ENCODE assay signal across 17 cellular contexts in genomic region chr2:117979911-117980341, GRCh38. TPM values are rescaled to one million over a fixed set of nuclear protein-coding genes. Genes with fewer than 3 reads are reported as not detected.
DNase-seq lines count a peak whose midpoint lies in the region; ATAC-seq, FAIRE-seq and TF ChIP-seq lines count a peak whose summit lies in the region.
"Had no signal": no experiment of that assay in that cellular context is flagged by ENCODE, and none has a peak within 500 bp of the region (broad histone marks: within the 10 kb centered on the region; RNA-seq: fewer than 3 reads in every experiment).

No MANE protein-coding gene starts in this region.

- no peak for ATAC-seq in GM19397 (IDR thresholded peaks at IDR 0.05; ENCODE audit: unreplicated experiment)
- ATAC-seq: Panc1 had no signal

- intact Hi-C loops in CD14-positive monocyte (cut with micrococcal nuclease), result loop anchor here in 1 of 2 donors (2.0 kb wide), 1 partner anchor 35 kb away; the partner anchor contains the start of gene CCDC93

- FAIRE-seq in GM12892 (lab: Jason Lieb, UNC), result no peak

- no peaks in the 10 kb centered on the region for H3K9me3 Mint-ChIP-seq in CD14-positive monocyte
- H3K9me3 Mint-ChIP-seq: activated naive CD4-positive, alpha-beta T cell treated with anti-CD3 and anti-CD28 coated beads, Interleukin-2, amount 50 U/mL, for 24 hours had no signal

- H3K27me3 ChIP-seq in SK-N-SH (ENCODE audit: insufficient read depth) (no peaks in the 10 kb centered on the region), rectal smooth muscle tissue (ENCODE audit: control insufficient read depth, insufficient read depth, low read length) (no peaks in the 10 kb centered on the region)

- DNase-seq in CD14-positive monocyte (ENCODE audit: low spot score) (no peak), SK-N-SH (no peak), foreskin melanocyte (peak; percentile 52), AG08396 (ENCODE audit: low spot score) (no peak), GM12892 (ENCODE audit: insufficient read length) (no peak), NCI-H2227 (lab: John Stamatoyannopoulos, UW; ENCODE audit: unreplicated experiment) (no peak)
- DNase-seq: activated CD4-positive, alpha-beta T cell treated with anti-CD3 and anti-CD28 coated beads for 1 hour; cerebellar nuclear complex; DMS79; left ventricle myocardium superior; NCI-H1092 treated with DMSO at 0.1 percent for 48 hours; NCI-H446 treated with DMSO at 0.1 percent for 48 hours had no signal

- H3K9ac ChIP-seq in SK-N-SH, result peak overlapping the region; percentile 79
- no peak overlapping the region for H3K9ac ChIP-seq in rectal smooth muscle tissue (ENCODE audit: low read length)

- CTCF ChIA-PET in SK-N-SH (lab: Yijun Ruan, JAX), result interaction anchor here (1.0 to 3.0 kb wide), 4 partner anchors 20 to 902 kb away, joined by 3 to 23 read pairs (median 6); partner anchors contain the start of gene DDX18

- H3K4me1 ChIP-seq in SK-N-SH (ENCODE audit: control insufficient read depth in 1 of 2, insufficient read depth in 2 of 2, low read depth in 1 of 2, low read length in 1 of 2) (peaks cover 35 to 53% of the 10 kb centered on the region in 2 experiments), rectal smooth muscle tissue (ENCODE audit: control insufficient read depth, insufficient read depth, low read length) (no peaks in the 10 kb centered on the region)

- H3K79me2 ChIP-seq in SK-N-SH (ENCODE audit: insufficient read depth), result peaks cover 26% of the 10 kb centered on the region; the same call in 1 of the 2 replicates

- no peaks in the 10 kb centered on the region for H4K20me1 ChIP-seq in SK-N-SH (ENCODE audit: insufficient read depth)

- H3K4me3 ChIP-seq in SK-N-SH (ENCODE audit: low read depth in 2 of 2, low read length in 1 of 2) (peak overlapping the region in 1 of 2 experiments; percentile 42; a peak in 2 of 4 replicates), rectal smooth muscle tissue (ENCODE audit: low read length) (no peak overlapping the region)
- H3K4me3 ChIP-seq: thoracic aorta had no signal

- no peak for TF ChIP-seq EP300 in SK-N-SH (IDR thresholded peaks at IDR 0.05; ENCODE audit: borderline replicate concordance in 1 of 2, low read depth in 1 of 2, low read length in 1 of 2)

- H3K9me2 ChIP-seq in SK-N-SH, result no peaks in the 10 kb centered on the region

- H3K36me3 ChIP-seq in SK-N-SH (replicated peaks in 1 of 2; ENCODE audit: control insufficient read depth in 1 of 2, insufficient read depth in 2 of 2, low read length in 1 of 2), result peaks cover 1 to 15% of the 10 kb centered on the region in 2 experiments
- peaks cover 5% of the 10 kb centered on the region for H3K36me3 ChIP-seq in rectal smooth muscle tissue (ENCODE audit: control insufficient read depth, insufficient read depth, low read length)

- peaks cover 31% of the 10 kb centered on the region for H3K4me1 Mint-ChIP-seq in CD14-positive monocyte

- no peaks in the 10 kb centered on the region for H3K9me3 ChIP-seq in SK-N-SH
- H3K9me3 ChIP-seq: thoracic aorta had no signal

- no peak overlapping the region for H2AFZ ChIP-seq in SK-N-SH (ENCODE audit: low read depth)

- TF ChIP-seq RAD21 in SK-N-SH (IDR thresholded peaks at IDR 0.05; ENCODE audit: low read length), result no peak

- H3K27ac ChIP-seq in SK-N-SH (ENCODE audit: low read depth in 2 of 2, low read length in 1 of 2) (peak overlapping the region; percentile 85 to 99), rectal smooth muscle tissue (ENCODE audit: low read depth, low read length) (peak overlapping the region; percentile 17)

- 87% methylated on average over 2 of the region's 2 CpGs for WGBS in SK-N-SH (ENCODE audit: low lambda C conversion rate)

- TF ChIP-seq POLR2A in GM12892 (IDR thresholded peaks at IDR 0.05; ENCODE audit: low read depth, low read length), result no peak

- peaks cover 64 to 69% of the 10 kb centered on the region in 2 donors for H3K36me3 Mint-ChIP-seq in CD14-positive monocyte

- H3K4me2 ChIP-seq in SK-N-SH, result peak overlapping the region; percentile 62

- POLR2A ChIA-PET in SK-N-SH (lab: Yijun Ruan, JAX), result no interaction called here

- H3F3A ChIP-seq in SK-N-SH (replicated peaks; ENCODE audit: insufficient read depth), result peaks cover 46% of the 10 kb centered on the region

- H3K27ac Mint-ChIP-seq in CD14-positive monocyte, result peak overlapping the region; percentile 93 to 98 (median 97)
- H3K27ac Mint-ChIP-seq: activated naive CD4-positive, alpha-beta T cell treated with anti-CD3 and anti-CD28 coated beads, Interleukin-2, amount 50 U/mL, for 24 hours had no signal

- TF ChIP-seq CTCF in CD14-positive monocyte (IDR thresholded peaks at IDR 0.05), result no peak
- no peak for TF ChIP-seq CTCF in SK-N-SH (IDR thresholded peaks at IDR 0.05)

- peaks cover 0 to 4% (median 0%) of the 10 kb centered on the region in 3 donors for H3K27me3 Mint-ChIP-seq in CD14-positive monocyte (ENCODE audit: low read depth in 3 of 3)
- H3K27me3 Mint-ChIP-seq: activated naive CD4-positive, alpha-beta T cell treated with anti-CD3 and anti-CD28 coated beads, Interleukin-2, amount 50 U/mL, for 24 hours had no signal

- no peak overlapping the region for H3K4me3 Mint-ChIP-seq in CD14-positive monocyte
- H3K4me3 Mint-ChIP-seq: activated naive CD4-positive, alpha-beta T cell treated with anti-CD3 and anti-CD28 coated beads, Interleukin-2, amount 50 U/mL, for 24 hours had no signal

TF ChIP-seq in SK-N-SH, 30 proteins besides CTCF, POLR2A, EP300 and RAD21:
- TF ChIP-seq EZH2phosphoT487 (IDR thresholded peaks at IDR 0.05; ENCODE audit: borderline replicate concordance, low read depth), result no peak
- 0 out of 2 replicates have a peak, but pooled peaks have one; percentile 8 for TF ChIP-seq RXRA (IDR thresholded peaks at IDR 0.05; ENCODE audit: borderline replicate concordance, low read depth)
TF ChIP-seq in SK-N-SH: peak in this region for 1.

RNA-seq across cellular contexts. Expression of gene CCDC93, which starts 33.9 kb away (rescaled TPM):
- polyA plus RNA-seq in CD14-positive monocyte (1 to 10 TPM; 2.5 to 5.8 TPM), SK-N-SH (2012; rRNA removed) (11.7 and 15.0 TPM in 2 replicates)
- polyA plus RNA-seq in SK-N-SH (2012; cell fraction: cytosol; rRNA removed), result 8.8 and 10.1 TPM in 2 replicates
- 33.5 and 50.3 TPM in 2 replicates for polyA plus RNA-seq in SK-N-SH (2012; cell fraction: nucleus; rRNA removed)
- 9.9 TPM for polyA plus RNA-seq in GM12892 (2012; ENCODE audit: missing spikeins)
